In genomic region chr15:57703387-57703786, GRCh38 we compare ENCODE assay signal across 12 cellular contexts. TPM values are rescaled to one million over a fixed set of nuclear protein-coding genes. Genes with fewer than 3 reads are reported as not detected.
DNase-seq lines count a peak whose midpoint lies in the region; ATAC-seq and TF ChIP-seq lines count a peak whose summit lies in the region.
"Had no signal": no experiment of that assay in that cellular context is flagged by ENCODE, and none has a peak within 500 bp of the region (broad histone marks: within the 10 kb centered on the region; RNA-seq: fewer than 3 reads in every experiment).

No MANE protein-coding gene starts in this region.

- H3K9ac ChIP-seq in neuronal stem cell (ENCODE audit: low read depth, low read length, poor library complexity), result no peak overlapping the region

- no peak overlapping the region for H3K4me2 ChIP-seq in neuronal stem cell (ENCODE audit: insufficient read depth, low read length, poor library complexity, severe bottlenecking)

- H2BK5ac ChIP-seq in neuronal stem cell (ENCODE audit: low read length), result no peak overlapping the region

- TF ChIP-seq CTCF in HFFc6 (IDR thresholded peaks at IDR 0.05), result no peak

- no peak overlapping the region for H3K23ac ChIP-seq in neuronal stem cell (ENCODE audit: low read depth, low read length, poor library complexity)

- peak overlapping the region; percentile 26 for H2AFZ ChIP-seq in neuronal stem cell (ENCODE audit: low read length)

- no peak overlapping the region for H4K91ac ChIP-seq in neuronal stem cell (ENCODE audit: low read depth, low read length, poor library complexity)

- intact Hi-C loops in activated CD4-positive, alpha-beta T cell treated with anti-CD3 and anti-CD28 coated beads, Interleukin-2, amount 10 ng/mL, durations not matched to agents 24 days and 14 days (cut with micrococcal nuclease), result no loop called here

- H3K14ac ChIP-seq in neuronal stem cell (ENCODE audit: low read length), result no peak overlapping the region

- no peaks in the 10 kb centered on the region for H3K9me3 Mint-ChIP-seq in activated CD4-positive, alpha-beta T cell treated with anti-CD3 and anti-CD28 coated beads, Interleukin-2, amount 10 ng/mL, durations not matched to agents 24 days and 14 days
- H3K9me3 Mint-ChIP-seq in HFFc6, result no peaks in the 10 kb centered on the region
- no peaks in the 10 kb centered on the region for H3K9me3 Mint-ChIP-seq in activated naive CD8-positive, alpha-beta T cell treated with anti-CD3 and anti-CD28 coated beads, Interleukin-2, amount 10 ng/mL, durations not matched to agents 7 days and 5 days
- H3K9me3 Mint-ChIP-seq: memory B cell had no signal

- no peak overlapping the region for H2AK5ac ChIP-seq in neuronal stem cell (ENCODE audit: low read depth, low read length)

- peak; percentile 71 for DNase-seq in activated CD4-positive, alpha-beta T cell treated with anti-CD3 and anti-CD28 coated beads, Interleukin-2, amount 10 ng/mL, durations not matched to agents 24 days and 14 days
- DNase-seq in activated CD4-positive, alpha-beta T cell treated with anti-CD3 and anti-CD28 coated beads for 48 hours, result no peak
- peak; percentile 28 for DNase-seq in HFFc6
- no peak for DNase-seq in activated naive CD8-positive, alpha-beta T cell treated with anti-CD3 and anti-CD28 coated beads, Interleukin-2, amount 10 ng/mL, durations not matched to agents 7 days and 5 days
- DNase-seq in neuronal stem cell (ENCODE audit: low spot score), result no peak
- no peak for DNase-seq in AML-193 (lab: John Stamatoyannopoulos, UW)
- DNase-seq in effector memory CD4-positive, alpha-beta T cell, result no peak
- DNase-seq: NCI-H2227 treated with DMSO at 0.1 percent for 48 hours, ovary, transverse colon had no signal

- no peak overlapping the region for H3K4me3 ChIP-seq in neuronal stem cell (ENCODE audit: low read length in 2 of 2)
- H3K4me3 ChIP-seq in effector memory CD4-positive, alpha-beta T cell (ENCODE audit: insufficient read depth, low read depth, low read length, poor library complexity, severe bottlenecking), result no peak overlapping the region
- H3K4me3 ChIP-seq: ovary, transverse colon had no signal

- peaks cover 16% of the 10 kb centered on the region for H3K27me3 Mint-ChIP-seq in activated CD4-positive, alpha-beta T cell treated with anti-CD3 and anti-CD28 coated beads, Interleukin-2, amount 10 ng/mL, durations not matched to agents 24 days and 14 days
- H3K27me3 Mint-ChIP-seq in HFFc6 (ENCODE audit: insufficient read depth), result peaks cover 10% of the 10 kb centered on the region
- peaks cover 6% of the 10 kb centered on the region for H3K27me3 Mint-ChIP-seq in activated naive CD8-positive, alpha-beta T cell treated with anti-CD3 and anti-CD28 coated beads, Interleukin-2, amount 10 ng/mL, durations not matched to agents 7 days and 5 days

- H3K79me1 ChIP-seq in neuronal stem cell (ENCODE audit: low read depth, low read length), result peaks cover 2% of the 10 kb centered on the region

- H3K36me3 Mint-ChIP-seq in activated CD4-positive, alpha-beta T cell treated with anti-CD3 and anti-CD28 coated beads, Interleukin-2, amount 10 ng/mL, durations not matched to agents 24 days and 14 days (ENCODE audit: low read depth), result peaks cover 5% of the 10 kb centered on the region
- H3K36me3 Mint-ChIP-seq in HFFc6 (ENCODE audit: low read depth), result no peaks in the 10 kb centered on the region
- peaks cover 4% of the 10 kb centered on the region for H3K36me3 Mint-ChIP-seq in activated naive CD8-positive, alpha-beta T cell treated with anti-CD3 and anti-CD28 coated beads, Interleukin-2, amount 10 ng/mL, durations not matched to agents 7 days and 5 days
- H3K36me3 Mint-ChIP-seq: memory B cell had no signal

- H2BK12ac ChIP-seq in neuronal stem cell (ENCODE audit: low read length), result no peak overlapping the region

- H3K18ac ChIP-seq in neuronal stem cell (ENCODE audit: low read length), result no peak overlapping the region

- H3K27ac Mint-ChIP-seq in activated CD4-positive, alpha-beta T cell treated with anti-CD3 and anti-CD28 coated beads, Interleukin-2, amount 10 ng/mL, durations not matched to agents 24 days and 14 days, result no peak overlapping the region
- no peak overlapping the region for H3K27ac Mint-ChIP-seq in HFFc6
- H3K27ac Mint-ChIP-seq in activated naive CD8-positive, alpha-beta T cell treated with anti-CD3 and anti-CD28 coated beads, Interleukin-2, amount 10 ng/mL, durations not matched to agents 7 days and 5 days, result no peak overlapping the region

- peaks cover 3 to 4% of the 10 kb centered on the region in 2 donors for H3K9me3 ChIP-seq in neuronal stem cell (replicated peaks in 1 of 2; ENCODE audit: control insufficient read depth in 2 of 2, insufficient read depth in 1 of 2, low read depth in 1 of 2, low read length in 2 of 2)
- no peaks in the 10 kb centered on the region for H3K9me3 ChIP-seq in effector memory CD4-positive, alpha-beta T cell (ENCODE audit: control insufficient read depth, low read length)
- H3K9me3 ChIP-seq: ovary, transverse colon had no signal

- WGBS in neuronal stem cell (ENCODE audit: extremely low coverage in 2 of 2, insufficient read length in 2 of 2, insufficient replicate concordance in 1 of 2), 2 donors, result no CpG with 5 or more reads among the region's 2 CpGs

- peaks cover 35% of the 10 kb centered on the region for H3K4me1 Mint-ChIP-seq in activated CD4-positive, alpha-beta T cell treated with anti-CD3 and anti-CD28 coated beads, Interleukin-2, amount 10 ng/mL, durations not matched to agents 24 days and 14 days
- H3K4me1 Mint-ChIP-seq in HFFc6 (ENCODE audit: low read depth), result peaks cover 32% of the 10 kb centered on the region
- H3K4me1 Mint-ChIP-seq in activated naive CD8-positive, alpha-beta T cell treated with anti-CD3 and anti-CD28 coated beads, Interleukin-2, amount 10 ng/mL, durations not matched to agents 7 days and 5 days, result peaks cover 37% of the 10 kb centered on the region

- no peak overlapping the region for H2BK15ac ChIP-seq in neuronal stem cell (ENCODE audit: low read length)

- H4K8ac ChIP-seq in neuronal stem cell (ENCODE audit: low read depth, low read length), result no peak overlapping the region

- no peak for ATAC-seq in activated naive CD8-positive, alpha-beta T cell treated with anti-CD3 and anti-CD28 coated beads, Interleukin-2, amount 10 ng/mL, durations not matched to agents 7 days and 5 days (ENCODE audit: low read depth)
- no peak for ATAC-seq in HG03159 (IDR thresholded peaks at IDR 0.05; ENCODE audit: unreplicated experiment)

- H3K4me3 Mint-ChIP-seq in activated CD4-positive, alpha-beta T cell treated with anti-CD3 and anti-CD28 coated beads, Interleukin-2, amount 10 ng/mL, durations not matched to agents 24 days and 14 days, result no peak overlapping the region
- no peak overlapping the region for H3K4me3 Mint-ChIP-seq in HFFc6
- H3K4me3 Mint-ChIP-seq in activated naive CD8-positive, alpha-beta T cell treated with anti-CD3 and anti-CD28 coated beads, Interleukin-2, amount 10 ng/mL, durations not matched to agents 7 days and 5 days, result peak overlapping the region; percentile 6
- H3K4me3 Mint-ChIP-seq: memory B cell had no signal

- H3K4me1 ChIP-seq in neuronal stem cell (ENCODE audit: control insufficient read depth in 2 of 2, insufficient read depth in 1 of 2, low read depth in 1 of 2, low read length in 2 of 2), result peaks cover 2 to 4% of the 10 kb centered on the region in 2 donors
- peaks cover 23% of the 10 kb centered on the region for H3K4me1 ChIP-seq in effector memory CD4-positive, alpha-beta T cell (ENCODE audit: control insufficient read depth, insufficient read depth, low read length, poor library complexity, severe bottlenecking)

- peaks cover 0 to 40% (median 0%) of the 10 kb centered on the region in 3 experiments for H3K27me3 ChIP-seq in neuronal stem cell (ENCODE audit: control insufficient read depth in 3 of 3, insufficient read depth in 3 of 3, low read depth in 1 of 3, low read length in 3 of 3)
- no peaks in the 10 kb centered on the region for H3K27me3 ChIP-seq in effector memory CD4-positive, alpha-beta T cell (replicated peaks; ENCODE audit: control insufficient read depth, insufficient read depth, low read length, poor library complexity, severe bottlenecking)
- H3K27me3 ChIP-seq: ovary, transverse colon had no signal

- H2BK120ac ChIP-seq in neuronal stem cell (ENCODE audit: low read depth, low read length), result no peak overlapping the region

- H3K36me3 ChIP-seq in neuronal stem cell (replicated peaks in 1 of 2; ENCODE audit: control insufficient read depth in 2 of 2, insufficient read depth in 2 of 2, low read length in 2 of 2), result peaks cover 0 to under 1% of the 10 kb centered on the region in 2 donors
- H3K36me3 ChIP-seq in effector memory CD4-positive, alpha-beta T cell (ENCODE audit: control insufficient read depth, insufficient read depth, low read length), result no peaks in the 10 kb centered on the region
- H3K36me3 ChIP-seq: ovary, transverse colon had no signal

- H3K27ac ChIP-seq in neuronal stem cell (replicated peaks; ENCODE audit: low read length), result no peak overlapping the region
- no peak overlapping the region for H3K27ac ChIP-seq in effector memory CD4-positive, alpha-beta T cell (ENCODE audit: insufficient read depth, low read length, poor library complexity, severe bottlenecking)
- H3K27ac ChIP-seq: ovary, transverse colon had no signal

- H3K4ac ChIP-seq in neuronal stem cell (ENCODE audit: low read length), result no peak overlapping the region

- POLR2A ChIA-PET in activated naive CD8-positive, alpha-beta T cell treated with anti-CD3 and anti-CD28 coated beads, Interleukin-2, amount 10 ng/mL, durations not matched to agents 7 days and 5 days (lab: Charles Lee), result no interaction called here

RNA-seq across cellular contexts. Expression of gene POLR2M, which starts 3.1 kb away (rescaled TPM):
- 54.5 and 55.4 TPM in 2 replicates for total RNA-seq in activated CD4-positive, alpha-beta T cell treated with anti-CD3 and anti-CD28 coated beads, Interleukin-2, amount 10 ng/mL, durations not matched to agents 24 days and 14 days
- total RNA-seq in HFFc6 (2021; fragmentation: NEBNext Ultra II Directional; extraction: Animal tissue kit (Norgen Biotek cat#: 25700)), result 10 to 100 TPM; 66.5 to 77.7 (median 72.1) TPM
- 10 to 100 TPM; 94.2 to 98.3 TPM for total RNA-seq in activated naive CD8-positive, alpha-beta T cell treated with anti-CD3 and anti-CD28 coated beads, Interleukin-2, amount 10 ng/mL, durations not matched to agents 7 days and 5 days
- polyA plus RNA-seq in neuronal stem cell (2013, experiment 1 of 2), result 173 TPM
- 182 TPM for polyA plus RNA-seq in neuronal stem cell (2013, experiment 2 of 2)

Comparison
In these comparisons a context has a peak if more than half of its experiments do, and no peak if none do; other contexts are left out.
1. DNase-seq: peak in activated CD4-positive, alpha-beta T cell treated with anti-CD3 and anti-CD28 coated beads, Interleukin-2, amount 10 ng/mL, durations not matched to agents 24 days and 14 days (single experiment) and HFFc6 (single experiment); none in activated CD4-positive, alpha-beta T cell treated with anti-CD3 and anti-CD28 coated beads for 48 hours (single experiment), activated naive CD8-positive, alpha-beta T cell treated with anti-CD3 and anti-CD28 coated beads, Interleukin-2, amount 10 ng/mL, durations not matched to agents 7 days and 5 days (single experiment), neuronal stem cell (single experiment), AML-193 (0 of 2) and effector memory CD4-positive, alpha-beta T cell (0 of 3).